ENCODE assay signal across 8 cellular contexts in the genomic region with DNA sequence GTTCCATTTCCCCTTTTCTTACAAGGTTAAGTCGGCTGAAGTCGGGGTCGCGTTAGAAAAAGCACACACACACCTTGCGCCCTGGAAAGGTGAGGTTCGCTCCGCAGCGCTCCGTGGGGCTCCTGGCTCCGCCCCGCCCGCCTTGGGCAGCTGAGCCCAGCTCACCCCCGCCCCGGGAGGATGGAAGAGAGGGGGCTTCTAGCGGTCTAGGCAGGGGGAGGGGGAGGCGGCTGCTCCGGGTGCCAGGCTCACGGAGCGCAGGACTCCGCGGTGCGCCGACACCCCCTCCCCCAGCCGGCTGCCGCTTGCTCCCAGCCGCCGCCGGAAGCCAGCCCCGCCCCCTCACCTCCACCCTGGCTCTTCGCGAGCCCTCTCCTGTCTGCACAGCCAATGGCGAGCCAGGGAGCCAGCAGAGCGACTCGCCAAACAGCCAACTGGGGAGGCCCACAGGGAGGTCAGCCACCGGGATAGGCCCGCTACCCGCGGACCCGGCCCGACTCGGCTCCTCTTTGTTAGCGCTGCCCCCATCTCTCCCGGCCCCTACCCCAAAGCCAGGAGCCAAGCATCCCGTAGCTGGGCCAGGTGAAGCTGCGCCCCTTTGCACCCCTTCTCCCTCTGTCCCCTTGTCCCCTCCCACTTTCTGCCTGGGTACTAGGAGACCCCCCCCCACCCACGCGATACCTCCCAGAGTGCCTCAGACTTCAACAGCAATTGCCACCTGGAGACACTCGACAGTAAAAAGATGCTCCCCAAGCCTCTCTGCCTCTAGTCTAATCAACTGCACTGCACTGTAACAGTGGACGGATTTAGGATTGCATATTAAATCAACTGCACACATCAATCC. TPM values are rescaled to one million over a fixed set of nuclear protein-coding genes. Genes with fewer than 3 reads are reported as not detected.
DNase-seq lines count a peak whose midpoint lies in the region; ATAC-seq and TF ChIP-seq lines count a peak whose summit lies in the region.

No MANE protein-coding gene starts in this region.

- H3K4me3 Mint-ChIP-seq in chondrocyte (ENCODE audit: unreplicated experiment), result peak overlapping the region; percentile 85

- peak overlapping the region; percentile 91 for H3K4me3 ChIP-seq in AG10803 (ENCODE audit: low read length)

- H3K4me1 Mint-ChIP-seq in chondrocyte (ENCODE audit: low read depth), result peaks cover 41% of the 10 kb centered on the region

- no peaks in the 10 kb centered on the region for H3K9me3 Mint-ChIP-seq in chondrocyte (ENCODE audit: low read depth)

- peak; percentile 96 for DNase-seq in AG10803 (ENCODE audit: low read depth)
- DNase-seq in NCI-H446 (lab: John Stamatoyannopoulos, UW), result peak; percentile 95 to 97
- DNase-seq in activated CD4-positive, alpha-beta T cell treated with anti-CD3 and anti-CD28 coated beads for 1 hour, result peak; percentile 91
- peak; percentile 99 for DNase-seq in chondrocyte (ENCODE audit: low spot score)
- peak; percentile 94 for DNase-seq in kidney glomerular epithelial cell (lab: John Stamatoyannopoulos, UW)
- DNase-seq in stimulated activated CD4-positive, alpha-beta T cell treated with anti-CD3 and anti-CD28 coated beads, Interleukin-15, amount 100 ng/mL, for 48 hours (ENCODE audit: low read depth in 2 of 2), result peak; percentile 95 to 98

- peak; percentile 97 for ATAC-seq in GM19043 (IDR thresholded peaks at IDR 0.05; ENCODE audit: low read depth, unreplicated experiment)
- peak; percentile 97 for ATAC-seq in HG03354 (IDR thresholded peaks at IDR 0.05; ENCODE audit: poor library complexity, severe bottlenecking, unreplicated experiment)

- no peaks in the 10 kb centered on the region for H3K27me3 Mint-ChIP-seq in chondrocyte (ENCODE audit: low read depth)

- H3K27ac Mint-ChIP-seq in chondrocyte (ENCODE audit: unreplicated experiment), result peak overlapping the region; percentile 99

- no peak for TF ChIP-seq CTCF in AG10803 (conservative IDR thresholded peaks at IDR 0.05; ENCODE audit: low read length)
- TF ChIP-seq CTCF in chondrocyte (IDR thresholded peaks at IDR 0.05), result no peak

- H3K36me3 Mint-ChIP-seq in chondrocyte (ENCODE audit: low read depth), result no peaks in the 10 kb centered on the region

RNA-seq across cellular contexts. Expression of a gene that starts 30.2 kb away (rescaled TPM):
- 18.5 to 22.7 TPM (median 21.0 TPM) in 3 replicates for total RNA-seq in chondrocyte

RNA-seq across cellular contexts. Expression of a gene that starts 42.5 kb away (rescaled TPM):
- total RNA-seq in chondrocyte, result 31.2 to 40.5 TPM (median 31.8 TPM) in 3 replicates

Comparison
In these comparisons a context has a peak if more than half of its experiments do, and no peak if none do; other contexts are left out.
1. Peak in every context shown above with its lines: DNase-seq, ATAC-seq and H3K4me3 ChIP-seq.